20 cellular contexts compared by ENCODE assay signal in genomic region chr14:75432406-75432805, GRCh38. TPM values are rescaled to one million over a fixed set of nuclear protein-coding genes. Genes with fewer than 3 reads are reported as not detected.
"Had no signal": no experiment of that assay in that cellular context is flagged by ENCODE, and none has a peak within 500 bp of the region (broad histone marks: within the 10 kb centered on the region; RNA-seq: fewer than 3 reads in every experiment).

No MANE protein-coding gene starts in this region.

- H3K27ac Mint-ChIP-seq: activated CD4-positive, alpha-beta memory T cell treated with anti-CD3 and anti-CD28 coated beads, Interleukin-2, amount 10 ng/mL, durations not matched to agents 7 days and 5 days; activated CD8-positive, alpha-beta memory T cell treated with anti-CD3 and anti-CD28 coated beads, Interleukin-2, amount 10 ng/mL, durations not matched to agents 7 days and 5 days; activated naive CD8-positive, alpha-beta T cell; stimulated activated naive CD8-positive, alpha-beta T cell treated with anti-CD3 and anti-CD28 coated beads, Interleukin-15, Interleukin-2, amounts not matched to agents 100 ng/mL and 50 ng/mL, for 24 hours had no signal

- H3K9me3 Mint-ChIP-seq: activated CD4-positive, alpha-beta memory T cell treated with anti-CD3 and anti-CD28 coated beads, Interleukin-2, amount 10 ng/mL, durations not matched to agents 7 days and 5 days; naive thymus-derived CD8-positive, alpha-beta T cell; stimulated activated naive CD8-positive, alpha-beta T cell treated with anti-CD3 and anti-CD28 coated beads, Interleukin-15, Interleukin-2, amounts not matched to agents 100 ng/mL and 50 ng/mL, for 24 hours had no signal

- ATAC-seq: activated CD8-positive, alpha-beta memory T cell treated with anti-CD3 and anti-CD28 coated beads, Interleukin-2, amount 10 ng/mL, durations not matched to agents 7 days and 5 days; left lung; naive thymus-derived CD8-positive, alpha-beta T cell had no signal

- H3K27ac ChIP-seq: left lung, suprapubic skin had no signal

- H3K27me3 ChIP-seq: left lung, suprapubic skin had no signal

- H3K36me3 Mint-ChIP-seq: activated CD8-positive, alpha-beta memory T cell treated with anti-CD3 and anti-CD28 coated beads, Interleukin-2, amount 10 ng/mL, durations not matched to agents 7 days and 5 days; activated naive CD8-positive, alpha-beta T cell; naive thymus-derived CD8-positive, alpha-beta T cell had no signal

- DNase-seq: activated CD4-positive, alpha-beta memory T cell treated with anti-CD3 and anti-CD28 coated beads, Interleukin-2, amount 10 ng/mL, durations not matched to agents 7 days and 5 days; activated CD4-positive, alpha-beta T cell treated with anti-CD3 and anti-CD28 coated beads for 4 hours; activated CD8-positive, alpha-beta memory T cell treated with anti-CD3 and anti-CD28 coated beads, Interleukin-2, amount 10 ng/mL, durations not matched to agents 7 days and 5 days; amniotic stem cell; caudate nucleus; erythroblast; foreskin melanocyte; head of caudate nucleus; kidney; left lung; mammary epithelial cell; naive thymus-derived CD8-positive, alpha-beta T cell; nucleus accumbens; retina; stimulated activated CD4-positive, alpha-beta T cell treated with anti-CD3 and anti-CD28 coated beads, Interleukin-2, amount 100 ng/mL, for 24 hours; SW 1271; trophoblast cell had no signal

- H3K4me3 ChIP-seq: left lung, suprapubic skin had no signal

- H3K9me3 ChIP-seq: left lung, suprapubic skin had no signal

- H3K4me3 Mint-ChIP-seq: activated CD4-positive, alpha-beta memory T cell treated with anti-CD3 and anti-CD28 coated beads, Interleukin-2, amount 10 ng/mL, durations not matched to agents 7 days and 5 days; activated CD8-positive, alpha-beta memory T cell treated with anti-CD3 and anti-CD28 coated beads, Interleukin-2, amount 10 ng/mL, durations not matched to agents 7 days and 5 days; activated naive CD8-positive, alpha-beta T cell; stimulated activated naive CD8-positive, alpha-beta T cell treated with anti-CD3 and anti-CD28 coated beads, Interleukin-15, Interleukin-2, amounts not matched to agents 100 ng/mL and 50 ng/mL, for 24 hours had no signal

- H3K27me3 Mint-ChIP-seq: activated naive CD8-positive, alpha-beta T cell had no signal

RNA-seq across cellular contexts. Expression of gene JDP2, which starts 4.6 kb away (rescaled TPM):
- polyA plus RNA-seq: naive thymus-derived CD8-positive, alpha-beta T cell had no signal
